Comparison of ENCODE assay signal across 16 cellular contexts in the genomic region with DNA sequence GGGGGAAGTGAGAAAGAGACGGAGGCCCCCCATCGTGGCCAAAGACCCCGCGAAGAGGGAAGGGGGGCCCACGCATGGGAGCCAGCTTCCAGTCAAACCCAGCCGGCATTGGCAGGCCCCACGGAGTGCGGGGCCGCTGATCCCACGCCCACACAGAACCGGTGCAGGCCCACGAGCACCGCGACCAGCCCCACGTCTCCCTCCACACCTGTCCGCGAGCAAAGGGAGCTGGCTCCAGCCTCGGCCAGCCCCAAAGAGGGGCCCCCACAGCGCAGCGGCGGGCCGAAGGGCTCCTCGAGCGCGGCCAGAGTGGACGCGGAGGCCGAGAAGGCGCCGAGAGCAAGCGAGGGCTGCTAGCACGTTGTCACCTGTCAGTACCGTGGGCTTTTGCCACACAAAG.
DNase-seq lines count a peak whose midpoint lies in the region; ATAC-seq and TF ChIP-seq lines count a peak whose summit lies in the region.
"Had no signal": no experiment of that assay in that cellular context is flagged by ENCODE, and none has a peak within 500 bp of the region (broad histone marks: within the 10 kb centered on the region; RNA-seq: fewer than 3 reads in every experiment).

No MANE protein-coding gene starts in this region.

- no peak for TF ChIP-seq EP300 in esophagus muscularis mucosa (IDR thresholded peaks at IDR 0.05)

- H3K9me2 ChIP-seq in OCI-LY7 (ENCODE audit: insufficient read depth, low read length): no peaks in the 10 kb centered on the region

- H3K79me2 ChIP-seq in OCI-LY7 (ENCODE audit: insufficient read depth, low read depth, low read length): no peaks in the 10 kb centered on the region

- H3K27me3 Mint-ChIP-seq in neural crest cell (ENCODE audit: low read depth): no peaks in the 10 kb centered on the region
- H3K27me3 Mint-ChIP-seq in activated CD4-positive, alpha-beta T cell treated with anti-CD3 and anti-CD28 coated beads for 36 hours: peaks cover 18% of the 10 kb centered on the region

- H3K4me1 ChIP-seq in esophagus muscularis mucosa: peaks cover 15 to 45% (median 41%) of the 10 kb centered on the region in 4 donors
- H3K4me1 ChIP-seq in uterus: peaks cover 9% of the 10 kb centered on the region in 2 donors
- H3K4me1 ChIP-seq in OCI-LY7 (ENCODE audit: insufficient read depth, low read length, poor library complexity, severe bottlenecking): no peaks in the 10 kb centered on the region
- H3K4me1 ChIP-seq: Caco-2 had no signal

- DNase-seq in esophagus muscularis mucosa (ENCODE audit: extremely low spot score): peak; percentile 37
- peak; percentile 29 for DNase-seq in islet precursor cell
- DNase-seq in neural crest cell (ENCODE audit: low read depth, low spot score): no peak
- no peak for DNase-seq in uterus
- no peak for DNase-seq in activated CD4-positive, alpha-beta T cell treated with anti-CD3 and anti-CD28 coated beads for 36 hours
- no peak for DNase-seq in OCI-LY7 (ENCODE audit: low spot score)
- DNase-seq: C1 segment of cervical spinal cord; Caco-2; CD4-positive, CD25-positive, alpha-beta regulatory T cell; CD8-positive, alpha-beta T cell; DMS153; DND-41; H9 had no signal

- no peaks in the 10 kb centered on the region for H4K20me1 ChIP-seq in OCI-LY7 (ENCODE audit: insufficient read depth, low read length)

- H3K36me3 Mint-ChIP-seq in neural crest cell (ENCODE audit: low read depth): peaks cover 2% of the 10 kb centered on the region
- H3K36me3 Mint-ChIP-seq in activated CD4-positive, alpha-beta T cell treated with anti-CD3 and anti-CD28 coated beads for 36 hours (ENCODE audit: low read depth): no peaks in the 10 kb centered on the region
- H3K36me3 Mint-ChIP-seq: CD4-positive, CD25-positive, alpha-beta regulatory T cell; CD8-positive, alpha-beta T cell had no signal

- H3K9me3 ChIP-seq in esophagus muscularis mucosa (no peaks in the 10 kb centered on the region), uterus (no peaks in the 10 kb centered on the region), OCI-LY7 (ENCODE audit: low read length) (no peaks in the 10 kb centered on the region)
- H3K9me3 ChIP-seq: Caco-2 had no signal

- no TSS peak for BruUV-seq in OCI-LY7 (replicated peaks; lab: Mats Ljungman, UMichigan)

- no peak overlapping the region for H3K4me3 Mint-ChIP-seq in neural crest cell
- no peak overlapping the region for H3K4me3 Mint-ChIP-seq in activated CD4-positive, alpha-beta T cell treated with anti-CD3 and anti-CD28 coated beads for 36 hours
- H3K4me3 Mint-ChIP-seq: CD4-positive, CD25-positive, alpha-beta regulatory T cell; CD8-positive, alpha-beta T cell; GM23338; H9 had no signal

- CTCF ChIA-PET in activated CD4-positive, alpha-beta T cell treated with anti-CD3 and anti-CD28 coated beads for 36 hours (lab: Charles Lee): no interaction called here
- CTCF ChIA-PET in OCI-LY7 (lab: Charles Lee; ENCODE audit: unreplicated experiment): no interaction called here

- no peak for ATAC-seq in GM21515 (IDR thresholded peaks at IDR 0.05; ENCODE audit: unreplicated experiment)
- no peak for ATAC-seq in activated CD4-positive, alpha-beta T cell treated with anti-CD3 and anti-CD28 coated beads for 36 hours
- ATAC-seq: CD8-positive, alpha-beta T cell; GM23338; HCT116 had no signal

- TF ChIP-seq POLR2A in esophagus muscularis mucosa (IDR thresholded peaks at IDR 0.05; ENCODE audit: low read depth): no peak
- TF ChIP-seq POLR2A in uterus (IDR thresholded peaks at IDR 0.05): no peak

- peak overlapping the region; percentile 45 for H3K27ac Mint-ChIP-seq in neural crest cell (ENCODE audit: unreplicated experiment)
- no peak overlapping the region for H3K27ac Mint-ChIP-seq in activated CD4-positive, alpha-beta T cell treated with anti-CD3 and anti-CD28 coated beads for 36 hours
- H3K27ac Mint-ChIP-seq: CD4-positive, CD25-positive, alpha-beta regulatory T cell; CD8-positive, alpha-beta T cell; GM23338; H9 had no signal

- POLR2A ChIA-PET in activated CD4-positive, alpha-beta T cell treated with anti-CD3 and anti-CD28 coated beads for 36 hours (lab: Charles Lee): no interaction called here
- POLR2A ChIA-PET in OCI-LY7 (lab: Charles Lee): no interaction called here

- H3K4me3 ChIP-seq in esophagus muscularis mucosa: no peak overlapping the region
- H3K4me3 ChIP-seq in uterus: no peak overlapping the region
- H3K4me3 ChIP-seq in OCI-LY7 (ENCODE audit: low read depth, low read length, poor library complexity, severe bottlenecking): no peak overlapping the region
- H3K4me3 ChIP-seq: GM23338 had no signal

- WGBS in esophagus muscularis mucosa: 89% methylated on average over 22 of the region's 33 CpGs

- no peak for TF ChIP-seq CTCF in esophagus muscularis mucosa (IDR thresholded peaks at IDR 0.05)
- no peak for TF ChIP-seq CTCF in neural crest cell (conservative IDR thresholded peaks at IDR 0.05)
- TF ChIP-seq CTCF in uterus (IDR thresholded peaks at IDR 0.05): no peak
- TF ChIP-seq CTCF in OCI-LY7 (conservative IDR thresholded peaks at IDR 0.05; ENCODE audit: low read length): no peak

- no peak overlapping the region for H3K27ac ChIP-seq in esophagus muscularis mucosa (replicated peaks in 1 of 4)
- peak overlapping the region; percentile 94 to 95 for H3K27ac ChIP-seq in uterus
- no peak overlapping the region for H3K27ac ChIP-seq in OCI-LY7 (ENCODE audit: low read depth, low read length, poor library complexity, severe bottlenecking)

- intact Hi-C loops in esophagus muscularis mucosa (cut with DNase I) (loop anchor here (5.0 kb wide), 1 partner anchor 81 kb away; no protein-coding TSS in a partner anchor), uterus (cut with DNase I; ENCODE audit: low total_unique reads) (no loop called here), OCI-LY7 (cut with micrococcal nuclease; ENCODE audit: unreplicated experiment) (no loop called here)
- intact Hi-C loops in activated CD4-positive, alpha-beta T cell treated with anti-CD3 and anti-CD28 coated beads for 36 hours (cut with DNase I, micrococcal nuclease): loop anchor here in 1 of 2 experiments (5.0 kb wide), 1 partner anchor 64 kb away; no protein-coding TSS in a partner anchor

- H3K27me3 ChIP-seq in esophagus muscularis mucosa (no peaks in the 10 kb centered on the region), uterus (no peaks in the 10 kb centered on the region)

- no peak overlapping the region for H2AFZ ChIP-seq in OCI-LY7 (ENCODE audit: low read length)
- H2AFZ ChIP-seq: GM23338 had no signal

- no peaks in the 10 kb centered on the region for H3K4me1 Mint-ChIP-seq in neural crest cell
- no peaks in the 10 kb centered on the region for H3K4me1 Mint-ChIP-seq in activated CD4-positive, alpha-beta T cell treated with anti-CD3 and anti-CD28 coated beads for 36 hours
- H3K4me1 Mint-ChIP-seq: CD4-positive, CD25-positive, alpha-beta regulatory T cell; GM23338 had no signal

- H3K4me2 ChIP-seq in OCI-LY7 (ENCODE audit: low read length): no peak overlapping the region
- H3K4me2 ChIP-seq: GM23338 had no signal

- H3K36me3 ChIP-seq in esophagus muscularis mucosa: no peaks in the 10 kb centered on the region
- H3K36me3 ChIP-seq in uterus: no peaks in the 10 kb centered on the region
- no peaks in the 10 kb centered on the region for H3K36me3 ChIP-seq in OCI-LY7 (ENCODE audit: insufficient read depth, low read length)

- peaks cover 2% of the 10 kb centered on the region for H3K9me3 Mint-ChIP-seq in neural crest cell
- H3K9me3 Mint-ChIP-seq in activated CD4-positive, alpha-beta T cell treated with anti-CD3 and anti-CD28 coated beads for 36 hours (ENCODE audit: low read depth): peaks cover 2% of the 10 kb centered on the region
- H3K9me3 Mint-ChIP-seq: CD8-positive, alpha-beta T cell had no signal

Comparison
In these comparisons a context has a peak if more than half of its experiments do, and no peak if none do; other contexts are left out.
1. DNase-seq: peak in esophagus muscularis mucosa (single experiment) and islet precursor cell (single experiment); none in neural crest cell (single experiment), uterus (0 of 2), activated CD4-positive, alpha-beta T cell treated with anti-CD3 and anti-CD28 coated beads for 36 hours (single experiment) and OCI-LY7 (single experiment).
2. H3K27ac ChIP-seq: peak in uterus (2 of 2); none in esophagus muscularis mucosa (0 of 4) and OCI-LY7 (single experiment).